ENCODE assay signal across 10 cellular contexts in the genomic region with DNA sequence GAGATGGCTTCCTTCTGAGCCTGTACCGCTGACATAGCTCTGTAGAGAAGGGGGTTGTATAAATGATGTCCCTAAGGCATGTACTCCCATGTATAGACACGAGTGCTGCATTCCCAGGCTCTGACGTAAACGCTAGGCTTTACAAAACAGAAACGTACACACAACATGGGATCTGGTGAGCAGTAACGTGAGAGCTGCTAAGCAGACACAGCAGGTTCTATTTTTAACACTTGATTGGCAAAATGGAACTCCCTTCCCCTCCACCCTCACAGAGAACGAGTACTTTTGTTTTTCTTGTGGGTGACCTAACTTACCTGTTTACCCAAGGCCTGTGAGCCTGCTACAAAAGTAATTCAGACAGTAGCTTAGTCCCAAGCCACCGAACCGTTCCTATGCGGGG. TPM values are rescaled to one million over a fixed set of nuclear protein-coding genes. Genes with fewer than 3 reads are reported as not detected.
DNase-seq lines count a peak whose midpoint lies in the region; ATAC-seq and TF ChIP-seq lines count a peak whose summit lies in the region.
"Had no signal": no experiment of that assay in that cellular context is flagged by ENCODE, and none has a peak within 500 bp of the region (broad histone marks: within the 10 kb centered on the region; RNA-seq: fewer than 3 reads in every experiment).

No MANE protein-coding gene starts in this region.

- TF ChIP-seq POLR2A in body of pancreas (IDR thresholded peaks at IDR 0.05) = no peak

- H3K4me1 ChIP-seq in body of pancreas = no peaks in the 10 kb centered on the region

- H3K4me3 ChIP-seq in fibroblast of villous mesenchyme (ENCODE audit: low read depth, low read length) = no peak overlapping the region
- no peak overlapping the region for H3K4me3 ChIP-seq in body of pancreas

- TF ChIP-seq CTCF in RWPE1 (conservative IDR thresholded peaks at IDR 0.05; ENCODE audit: low read depth) (no peak), fibroblast of villous mesenchyme (IDR thresholded peaks at IDR 0.05; ENCODE audit: insufficient read depth, low read depth, low read length) (no peak), body of pancreas (IDR thresholded peaks at IDR 0.05) (no peak)

- peaks cover 8 to 15% of the 10 kb centered on the region in 2 donors for H3K36me3 ChIP-seq in body of pancreas (replicated peaks in 1 of 2; ENCODE audit: insufficient read depth in 1 of 2, low read depth in 2 of 2)

- ATAC-seq in body of pancreas = no peak
- ATAC-seq: activated CD8-positive, alpha-beta memory T cell treated with anti-CD3 and anti-CD28 coated beads, Interleukin-2, amount 10 ng/mL, durations not matched to agents 7 days and 5 days had no signal

- POLR2A ChIA-PET in RWPE1 (lab: Yijun Ruan, JAX; ENCODE audit: low non-redundant PET) = no interaction called here

- no peaks in the 10 kb centered on the region for H3K27me3 ChIP-seq in body of pancreas

- 80 to 86% methylated on average over 10 of the region's 10 CpGs for WGBS in body of pancreas, 2 donors

- no peak overlapping the region for H3K27ac ChIP-seq in RWPE1
- no peak overlapping the region for H3K27ac ChIP-seq in body of pancreas

- intact Hi-C loops in posterior cingulate gyrus (cut with DNase I) = loop anchor here (5.0 kb wide), 1 partner anchor 141 kb away; a partner anchor contains a TSS
- intact Hi-C loops in body of pancreas (cut with DNase I) = no loop called here

- H3K9me3 ChIP-seq in body of pancreas = no peaks in the 10 kb centered on the region

- CTCF ChIA-PET in RWPE1 (lab: Yijun Ruan, JAX) = no interaction called here

- DNase-seq in AG20443 (ENCODE audit: low spot score) = peak; percentile 5
- peak; percentile 79 for DNase-seq in RWPE1 (ENCODE audit: low spot score)
- peak; percentile 95 for DNase-seq in fibroblast of villous mesenchyme (ENCODE audit: low read depth)
- DNase-seq in non-pigmented ciliary epithelial cell (ENCODE audit: low read depth) = peak; percentile 92
- no peak for DNase-seq in stimulated activated CD4-positive, alpha-beta T cell treated with anti-CD3 and anti-CD28 coated beads, Interleukin-4, amount 100 ng/mL, for 1 hour
- DNase-seq in NCI-H446 treated with DMSO at 0.1 percent for 48 hours (lab: John Stamatoyannopoulos, UW) = no peak
- DNase-seq in posterior cingulate gyrus = no peak
- no peak for DNase-seq in body of pancreas
- DNase-seq: activated CD8-positive, alpha-beta memory T cell treated with anti-CD3 and anti-CD28 coated beads, Interleukin-2, amount 10 ng/mL, durations not matched to agents 7 days and 5 days; COR-L47 had no signal

RNA-seq across cellular contexts. Expression of a gene that starts 36.0 kb away (rescaled TPM):
- 6.9 and 9.7 TPM in 2 replicates for total RNA-seq in fibroblast of villous mesenchyme
- 10 to 100 TPM; 33.5 to 55.0 TPM for total RNA-seq in body of pancreas

RNA-seq across cellular contexts. Expression of a gene that starts 51.3 kb away (rescaled TPM):
- total RNA-seq in fibroblast of villous mesenchyme (18.7 and 25.0 TPM in 2 replicates), body of pancreas (10 to 100 TPM in 1 of 2 donors, 1 to 10 TPM in 1; 8.6 to 23.6 TPM)

Comparison
In these comparisons a context has a peak if more than half of its experiments do, and no peak if none do; other contexts are left out.
1. DNase-seq: peak in AG20443 (single experiment), RWPE1 (single experiment), fibroblast of villous mesenchyme (single experiment) and non-pigmented ciliary epithelial cell (single experiment); none in stimulated activated CD4-positive, alpha-beta T cell treated with anti-CD3 and anti-CD28 coated beads, Interleukin-4, amount 100 ng/mL, for 1 hour (single experiment), NCI-H446 treated with DMSO at 0.1 percent for 48 hours (single experiment), posterior cingulate gyrus (0 of 10) and body of pancreas (0 of 4).